Comparison of ENCODE assay signal across 8 cellular contexts in the genomic region with DNA sequence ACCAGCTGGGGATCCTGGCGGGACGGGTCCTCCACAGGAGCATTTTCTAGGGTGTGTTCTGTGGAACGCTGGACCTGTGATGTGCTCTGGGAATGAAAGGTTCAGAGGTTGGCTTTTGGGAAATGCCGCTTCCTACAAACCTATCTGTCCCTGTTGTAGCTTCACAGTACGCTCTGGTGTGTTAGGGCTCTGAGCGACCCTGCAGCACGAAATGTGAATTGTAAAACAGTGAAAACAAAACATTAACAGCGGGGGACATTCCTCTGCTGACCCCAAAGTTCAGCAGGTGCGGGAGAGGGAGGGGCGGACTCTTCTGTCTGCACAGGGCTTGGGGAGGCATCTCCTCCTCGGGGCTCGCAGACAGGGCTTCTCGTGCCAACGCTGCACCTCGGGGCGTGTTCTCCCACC.
A peak's percentile ranks its signal among the peaks of the same experiment; 100 is the strongest.
DNase-seq lines count a peak whose midpoint lies in the region; ATAC-seq and TF ChIP-seq lines count a peak whose summit lies in the region.

No MANE protein-coding gene starts in this region.

- no peak overlapping the region for H3K9ac ChIP-seq in HUES6 (ENCODE audit: low read length)

- no peak for DNase-seq in esophagus squamous epithelium (lab: John Stamatoyannopoulos, UW)
- DNase-seq in psoas muscle: no peak
- DNase-seq in stimulated activated CD4-positive, alpha-beta T cell treated with anti-CD3 and anti-CD28 coated beads, Interleukin-1b, Interleukin-23, amount 100 ng/mL, for 48 hours: no peak
- DNase-seq in NCI-H1436 treated with DMSO at 0.1 percent for 48 hours (lab: John Stamatoyannopoulos, UW): no peak
- DNase-seq in NCI-H1694 treated with DMSO at 0.1 percent for 48 hours (lab: John Stamatoyannopoulos, UW): no peak
- DNase-seq in activated CD4-positive, alpha-beta T cell treated with anti-CD3 and anti-CD28 coated beads for 1 hour: no peak

- no peaks in the 10 kb centered on the region for H3K9me3 ChIP-seq in HUES6 (ENCODE audit: control insufficient read depth, insufficient read depth, low read depth, low read length)
- no peaks in the 10 kb centered on the region for H3K9me3 ChIP-seq in esophagus squamous epithelium
- no peaks in the 10 kb centered on the region for H3K9me3 ChIP-seq in psoas muscle

- no peak overlapping the region for H3K27ac ChIP-seq in HUES6 (ENCODE audit: low read depth, low read length)
- no peak overlapping the region for H3K27ac ChIP-seq in esophagus squamous epithelium
- H3K27ac ChIP-seq in psoas muscle: no peak overlapping the region

- TF ChIP-seq CTCF in esophagus squamous epithelium (IDR thresholded peaks at IDR 0.05) (no peak), psoas muscle (IDR thresholded peaks at IDR 0.05) (no peak)

- H3K4me3 ChIP-seq in HUES6 (ENCODE audit: low read depth, low read length) (peak overlapping the region; percentile 76), esophagus squamous epithelium (peak overlapping the region in 3 of 4 donors; percentile 14 to 59 (median 37)), psoas muscle (peak overlapping the region; percentile 57)

- H3K4me1 ChIP-seq in HUES6 (ENCODE audit: control insufficient read depth, insufficient read depth, low read length) (peaks cover 14% of the 10 kb centered on the region), esophagus squamous epithelium (peaks cover 0 to 9% (median 0%) of the 10 kb centered on the region in 3 donors), psoas muscle (no peaks in the 10 kb centered on the region)

- 10 to 15% methylated on average over 8 to 14 of the region's 16 CpGs for WGBS in esophagus squamous epithelium, 2 donors
- 11 to 17% (median 16%) methylated on average over 16 of the region's 16 CpGs for WGBS in psoas muscle, 3 donors

- peaks cover 90% of the 10 kb centered on the region for H3K27me3 ChIP-seq in HUES6 (ENCODE audit: control insufficient read depth, insufficient read depth, low read length)
- H3K27me3 ChIP-seq in esophagus squamous epithelium: peaks cover 0 to 52% (median 3%) of the 10 kb centered on the region in 4 donors
- peaks cover 0 to 28% (median 3%) of the 10 kb centered on the region in 3 donors for H3K27me3 ChIP-seq in psoas muscle (ENCODE audit: insufficient read depth in 3 of 3, low read length in 2 of 3)

- intact Hi-C loops in esophagus squamous epithelium (cut with DNase I): no loop called here
- intact Hi-C loops in psoas muscle (cut with DNase I): no loop called here

- peak; percentile 11 for ATAC-seq in GM21360 (IDR thresholded peaks at IDR 0.05; ENCODE audit: unreplicated experiment)
- peak in 1 of 4 donors; percentile 41 for ATAC-seq in psoas muscle

- no peak for TF ChIP-seq POLR2A in esophagus squamous epithelium (IDR thresholded peaks at IDR 0.05)

- H3K36me3 ChIP-seq in HUES6 (ENCODE audit: control insufficient read depth, insufficient read depth, low read length): no peaks in the 10 kb centered on the region
- H3K36me3 ChIP-seq in esophagus squamous epithelium: no peaks in the 10 kb centered on the region
- H3K36me3 ChIP-seq in psoas muscle (ENCODE audit: insufficient read depth in 1 of 2, low read depth in 1 of 2): no peaks in the 10 kb centered on the region
